Comparison of ENCODE assay signal across 25 cellular contexts in genomic region chr5:85140471-85140870, GRCh38.
"Had no signal": no experiment of that assay in that cellular context is flagged by ENCODE, and none has a peak within 500 bp of the region (broad histone marks: within the 10 kb centered on the region; RNA-seq: fewer than 3 reads in every experiment).

No MANE protein-coding gene starts in this region.

- H3K4me3 ChIP-seq: left lung, lung, mucosa of descending colon, pancreas, prostate gland, sigmoid colon, spleen, suprapubic skin, thoracic aorta, tibial artery, uterus had no signal

- H3K4me1 ChIP-seq: left lung, pancreas, prostate gland, sigmoid colon, spleen, suprapubic skin, tibial artery, uterus had no signal

- H3K9me3 ChIP-seq: left lung, mucosa of descending colon, pancreas, prostate gland, sigmoid colon, thoracic aorta, tibial artery, uterus had no signal

- H3K27ac ChIP-seq: left lung, pancreas, prostate gland, sigmoid colon, spleen, suprapubic skin, thoracic aorta, tibial artery, uterus had no signal

- FAIRE-seq: islet of Langerhans, kidney, pancreas, small intestine had no signal

- H3K27me3 ChIP-seq: left lung, pancreas, sigmoid colon, spleen, suprapubic skin, tibial artery, uterus had no signal

- H3K36me3 ChIP-seq: left lung, pancreas, prostate gland, sigmoid colon, spleen, suprapubic skin, thoracic aorta, tibial artery, uterus had no signal

- ATAC-seq: left colon; left lung; mucosa of descending colon; naive thymus-derived CD4-positive, alpha-beta T cell; natural killer cell treated with Interleukin-12 subunit alpha and Interleukin-12 subunit beta and Interleukin-15 and Interleukin-18, amount 100 ng/mL, for 72 hours; pancreas; right cardiac atrium; stimulated activated effector memory CD8-positive, alpha-beta T cell treated with anti-CD3 and anti-CD28 coated beads, Interleukin-12 subunit alpha, Interleukin-12 subunit beta, amount 100 ng/mL, for 72 hours had no signal

- DNase-seq: hippocampal formation; kidney; left colon; left lung; midbrain; mucosa of descending colon; naive thymus-derived CD4-positive, alpha-beta T cell; pancreas; posterior cingulate gyrus; retina; right cardiac atrium; sigmoid colon; small intestine; spleen; stimulated activated CD4-positive, alpha-beta T cell treated with anti-CD3 and anti-CD28 coated beads, Interleukin-4, amount 100 ng/mL, for 24 hours; stimulated activated naive CD4-positive, alpha-beta T cell; tibial artery; uterus had no signal
